1 cellular context compared by ENCODE assay signal in the genomic region with DNA sequence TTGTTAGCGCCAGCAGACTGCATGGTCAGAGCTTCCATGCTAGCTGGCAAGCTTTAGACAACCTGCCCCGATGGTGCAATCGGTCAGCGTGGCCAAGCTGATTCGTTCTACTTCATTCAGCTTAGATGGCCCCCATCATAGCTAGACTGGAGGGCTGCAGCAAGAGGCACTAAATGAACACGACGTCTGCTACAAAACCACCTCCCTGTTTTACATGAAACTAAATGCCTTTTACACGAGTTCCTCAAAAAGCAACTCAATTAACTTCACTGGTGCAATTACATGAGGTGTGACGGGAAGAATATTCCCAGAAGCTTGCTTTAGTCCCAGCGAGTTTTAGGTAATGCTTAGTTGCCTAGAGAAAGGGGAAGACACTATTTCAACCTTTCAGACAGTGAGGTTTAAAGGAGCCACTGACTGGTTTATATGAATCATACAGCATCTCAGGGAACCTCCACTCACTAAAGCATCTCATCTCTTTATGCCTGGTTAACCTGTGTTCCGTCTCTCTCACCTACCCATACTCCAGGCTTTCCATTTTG.
A peak's percentile ranks its signal among the peaks of the same experiment; 100 is the strongest.
TF ChIP-seq lines count a peak whose summit lies in the region.

No MANE protein-coding gene starts in this region.

TF ChIP-seq in GM12878, 131 proteins besides CTCF, POLR2A, EP300 and RAD21 (continues in another document):
- TF ChIP-seq SUZ12 (IDR thresholded peaks at IDR 0.05; ENCODE audit: unreplicated experiment) = no peak
- no peak for TF ChIP-seq EED (IDR thresholded peaks at IDR 0.05; ENCODE audit: low read depth)
- TF ChIP-seq YBX1 (IDR thresholded peaks at IDR 0.05) = no peak
- TF ChIP-seq HCFC1 (IDR thresholded peaks at IDR 0.05; ENCODE audit: low read length) = no peak
- no peak for TF ChIP-seq KDM1A (IDR thresholded peaks at IDR 0.05; ENCODE audit: borderline replicate concordance)
- TF ChIP-seq SPI1 (IDR thresholded peaks at IDR 0.05; ENCODE audit: borderline replicate concordance, insufficient read depth, low read depth, low read length) = peak; percentile 63
- TF ChIP-seq STAT3 (IDR thresholded peaks at IDR 0.05; ENCODE audit: low read depth, low read length) = no peak
- no peak for TF ChIP-seq SIN3A (IDR thresholded peaks at IDR 0.05; ENCODE audit: low read depth, low read length)
- no peak for TF ChIP-seq ZBED1 (IDR thresholded peaks at IDR 0.05; ENCODE audit: borderline replicate concordance)
- no peak for TF ChIP-seq RB1 (IDR thresholded peaks at IDR 0.05; ENCODE audit: borderline replicate concordance)
- no peak for TF ChIP-seq STAT1 (conservative IDR thresholded peaks at IDR 0.05)
- TF ChIP-seq WRNIP1 (IDR thresholded peaks at IDR 0.05; ENCODE audit: borderline replicate concordance, low read depth, low read length) = no peak
- TF ChIP-seq, protein P1, sequence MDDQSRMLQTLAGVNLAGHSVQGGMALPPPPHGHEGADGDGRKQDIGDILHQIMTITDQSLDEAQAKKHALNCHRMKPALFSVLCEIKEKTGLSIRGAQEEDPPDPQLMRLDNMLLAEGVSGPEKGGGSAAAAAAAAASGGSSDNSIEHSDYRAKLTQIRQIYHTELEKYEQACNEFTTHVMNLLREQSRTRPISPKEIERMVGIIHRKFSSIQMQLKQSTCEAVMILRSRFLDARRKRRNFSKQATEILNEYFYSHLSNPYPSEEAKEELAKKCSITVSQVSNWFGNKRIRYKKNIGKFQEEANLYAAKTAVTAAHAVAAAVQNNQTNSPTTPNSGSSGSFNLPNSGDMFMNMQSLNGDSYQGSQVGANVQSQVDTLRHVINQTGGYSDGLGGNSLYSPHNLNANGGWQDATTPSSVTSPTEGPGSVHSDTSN (IDR thresholded peaks at IDR 0.05; ENCODE audit: insufficient replicate concordance, low read depth, low read length) = no peak
- TF ChIP-seq, protein P2, sequence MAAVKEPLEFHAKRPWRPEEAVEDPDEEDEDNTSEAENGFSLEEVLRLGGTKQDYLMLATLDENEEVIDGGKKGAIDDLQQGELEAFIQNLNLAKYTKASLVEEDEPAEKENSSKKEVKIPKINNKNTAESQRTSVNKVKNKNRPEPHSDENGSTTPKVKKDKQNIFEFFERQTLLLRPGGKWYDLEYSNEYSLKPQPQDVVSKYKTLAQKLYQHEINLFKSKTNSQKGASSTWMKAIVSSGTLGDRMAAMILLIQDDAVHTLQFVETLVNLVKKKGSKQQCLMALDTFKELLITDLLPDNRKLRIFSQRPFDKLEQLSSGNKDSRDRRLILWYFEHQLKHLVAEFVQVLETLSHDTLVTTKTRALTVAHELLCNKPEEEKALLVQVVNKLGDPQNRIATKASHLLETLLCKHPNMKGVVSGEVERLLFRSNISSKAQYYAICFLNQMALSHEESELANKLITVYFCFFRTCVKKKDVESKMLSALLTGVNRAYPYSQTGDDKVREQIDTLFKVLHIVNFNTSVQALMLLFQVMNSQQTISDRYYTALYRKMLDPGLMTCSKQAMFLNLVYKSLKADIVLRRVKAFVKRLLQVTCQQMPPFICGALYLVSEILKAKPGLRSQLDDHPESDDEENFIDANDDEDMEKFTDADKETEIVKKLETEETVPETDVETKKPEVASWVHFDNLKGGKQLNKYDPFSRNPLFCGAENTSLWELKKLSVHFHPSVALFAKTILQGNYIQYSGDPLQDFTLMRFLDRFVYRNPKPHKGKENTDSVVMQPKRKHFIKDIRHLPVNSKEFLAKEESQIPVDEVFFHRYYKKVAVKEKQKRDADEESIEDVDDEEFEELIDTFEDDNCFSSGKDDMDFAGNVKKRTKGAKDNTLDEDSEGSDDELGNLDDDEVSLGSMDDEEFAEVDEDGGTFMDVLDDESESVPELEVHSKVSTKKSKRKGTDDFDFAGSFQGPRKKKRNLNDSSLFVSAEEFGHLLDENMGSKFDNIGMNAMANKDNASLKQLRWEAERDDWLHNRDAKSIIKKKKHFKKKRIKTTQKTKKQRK (IDR thresholded peaks at IDR 0.05; ENCODE audit: low read depth, low read length) = no peak
- no peak for TF ChIP-seq EGR1 (IDR thresholded peaks at IDR 0.05; ENCODE audit: borderline replicate concordance in 1 of 2, low read depth in 2 of 2, low read length in 2 of 2)
- TF ChIP-seq ETV6 (conservative IDR thresholded peaks at IDR 0.05 in 1 of 2, IDR thresholded peaks at IDR 0.05 in 1 of 2; ENCODE audit: borderline replicate concordance in 1 of 2, low read depth in 1 of 2) = no peak
- 0 out of 2 replicates have a peak, but pooled peaks have one; percentile 61 for TF ChIP-seq CHD1 (IDR thresholded peaks at IDR 0.05; ENCODE audit: low read depth, low read length)
- no peak for TF ChIP-seq POLR2AphosphoS2 (IDR thresholded peaks at IDR 0.05; ENCODE audit: low read depth, low read length)
- TF ChIP-seq MYB (IDR thresholded peaks at IDR 0.05; ENCODE audit: borderline replicate concordance, low read depth, low read length) = no peak
- TF ChIP-seq KAT2A (conservative IDR thresholded peaks at IDR 0.05; ENCODE audit: control insufficient read depth, low read depth, low read length) = no peak
- TF ChIP-seq FOXM1 (IDR thresholded peaks at IDR 0.05; ENCODE audit: low read depth, low read length) = no peak
- TF ChIP-seq TBL1XR1 (IDR thresholded peaks at IDR 0.05; ENCODE audit: low read depth, low read length) = no peak
- no peak for TF ChIP-seq ASH2L (IDR thresholded peaks at IDR 0.05; ENCODE audit: borderline replicate concordance, low read depth)
- TF ChIP-seq, protein P3, sequence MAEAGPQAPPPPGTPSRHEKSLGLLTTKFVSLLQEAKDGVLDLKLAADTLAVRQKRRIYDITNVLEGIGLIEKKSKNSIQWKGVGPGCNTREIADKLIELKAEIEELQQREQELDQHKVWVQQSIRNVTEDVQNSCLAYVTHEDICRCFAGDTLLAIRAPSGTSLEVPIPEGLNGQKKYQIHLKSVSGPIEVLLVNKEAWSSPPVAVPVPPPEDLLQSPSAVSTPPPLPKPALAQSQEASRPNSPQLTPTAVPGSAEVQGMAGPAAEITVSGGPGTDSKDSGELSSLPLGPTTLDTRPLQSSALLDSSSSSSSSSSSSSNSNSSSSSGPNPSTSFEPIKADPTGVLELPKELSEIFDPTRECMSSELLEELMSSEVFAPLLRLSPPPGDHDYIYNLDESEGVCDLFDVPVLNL (IDR thresholded peaks at IDR 0.05; ENCODE audit: low read depth, low read length) = no peak
- peak in 1 of 2 experiments; percentile 40; a peak in 2 of 4 replicates for TF ChIP-seq IKZF2 (IDR thresholded peaks at IDR 0.05)
- TF ChIP-seq RUNX3 (IDR thresholded peaks at IDR 0.05; ENCODE audit: low read length) = peak; percentile 20; the same call in 1 of the 2 replicates
- TF ChIP-seq IRF4 (IDR thresholded peaks at IDR 0.05; ENCODE audit: low read depth, low read length) = no peak
- no peak for TF ChIP-seq TAF1 (IDR thresholded peaks at IDR 0.05; ENCODE audit: borderline replicate concordance, low read depth, low read length)
- TF ChIP-seq, protein P4, sequence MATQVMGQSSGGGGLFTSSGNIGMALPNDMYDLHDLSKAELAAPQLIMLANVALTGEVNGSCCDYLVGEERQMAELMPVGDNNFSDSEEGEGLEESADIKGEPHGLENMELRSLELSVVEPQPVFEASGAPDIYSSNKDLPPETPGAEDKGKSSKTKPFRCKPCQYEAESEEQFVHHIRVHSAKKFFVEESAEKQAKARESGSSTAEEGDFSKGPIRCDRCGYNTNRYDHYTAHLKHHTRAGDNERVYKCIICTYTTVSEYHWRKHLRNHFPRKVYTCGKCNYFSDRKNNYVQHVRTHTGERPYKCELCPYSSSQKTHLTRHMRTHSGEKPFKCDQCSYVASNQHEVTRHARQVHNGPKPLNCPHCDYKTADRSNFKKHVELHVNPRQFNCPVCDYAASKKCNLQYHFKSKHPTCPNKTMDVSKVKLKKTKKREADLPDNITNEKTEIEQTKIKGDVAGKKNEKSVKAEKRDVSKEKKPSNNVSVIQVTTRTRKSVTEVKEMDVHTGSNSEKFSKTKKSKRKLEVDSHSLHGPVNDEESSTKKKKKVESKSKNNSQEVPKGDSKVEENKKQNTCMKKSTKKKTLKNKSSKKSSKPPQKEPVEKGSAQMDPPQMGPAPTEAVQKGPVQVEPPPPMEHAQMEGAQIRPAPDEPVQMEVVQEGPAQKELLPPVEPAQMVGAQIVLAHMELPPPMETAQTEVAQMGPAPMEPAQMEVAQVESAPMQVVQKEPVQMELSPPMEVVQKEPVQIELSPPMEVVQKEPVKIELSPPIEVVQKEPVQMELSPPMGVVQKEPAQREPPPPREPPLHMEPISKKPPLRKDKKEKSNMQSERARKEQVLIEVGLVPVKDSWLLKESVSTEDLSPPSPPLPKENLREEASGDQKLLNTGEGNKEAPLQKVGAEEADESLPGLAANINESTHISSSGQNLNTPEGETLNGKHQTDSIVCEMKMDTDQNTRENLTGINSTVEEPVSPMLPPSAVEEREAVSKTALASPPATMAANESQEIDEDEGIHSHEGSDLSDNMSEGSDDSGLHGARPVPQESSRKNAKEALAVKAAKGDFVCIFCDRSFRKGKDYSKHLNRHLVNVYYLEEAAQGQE (IDR thresholded peaks at IDR 0.05; ENCODE audit: low read depth, low read length) = no peak
- TF ChIP-seq SREBF1 (IDR thresholded peaks at IDR 0.05; ENCODE audit: low read length) = no peak
- TF ChIP-seq, protein P5, sequence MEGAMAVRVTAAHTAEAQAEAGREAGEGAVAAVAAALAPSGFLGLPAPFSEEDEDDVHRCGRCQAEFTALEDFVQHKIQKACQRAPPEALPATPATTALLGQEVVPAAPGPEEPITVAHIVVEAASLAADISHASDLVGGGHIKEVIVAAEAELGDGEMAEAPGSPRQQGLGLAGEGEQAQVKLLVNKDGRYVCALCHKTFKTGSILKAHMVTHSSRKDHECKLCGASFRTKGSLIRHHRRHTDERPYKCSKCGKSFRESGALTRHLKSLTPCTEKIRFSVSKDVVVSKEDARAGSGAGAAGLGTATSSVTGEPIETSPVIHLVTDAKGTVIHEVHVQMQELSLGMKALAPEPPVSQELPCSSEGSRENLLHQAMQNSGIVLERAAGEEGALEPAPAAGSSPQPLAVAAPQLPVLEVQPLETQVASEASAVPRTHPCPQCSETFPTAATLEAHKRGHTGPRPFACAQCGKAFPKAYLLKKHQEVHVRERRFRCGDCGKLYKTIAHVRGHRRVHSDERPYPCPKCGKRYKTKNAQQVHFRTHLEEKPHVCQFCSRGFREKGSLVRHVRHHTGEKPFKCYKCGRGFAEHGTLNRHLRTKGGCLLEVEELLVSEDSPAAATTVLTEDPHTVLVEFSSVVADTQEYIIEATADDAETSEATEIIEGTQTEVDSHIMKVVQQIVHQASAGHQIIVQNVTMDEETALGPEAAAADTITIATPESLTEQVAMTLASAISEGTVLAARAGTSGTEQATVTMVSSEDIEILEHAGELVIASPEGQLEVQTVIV (IDR thresholded peaks at IDR 0.05; ENCODE audit: borderline replicate concordance, partially characterized antibody) = no peak
- TF ChIP-seq, protein P6, sequence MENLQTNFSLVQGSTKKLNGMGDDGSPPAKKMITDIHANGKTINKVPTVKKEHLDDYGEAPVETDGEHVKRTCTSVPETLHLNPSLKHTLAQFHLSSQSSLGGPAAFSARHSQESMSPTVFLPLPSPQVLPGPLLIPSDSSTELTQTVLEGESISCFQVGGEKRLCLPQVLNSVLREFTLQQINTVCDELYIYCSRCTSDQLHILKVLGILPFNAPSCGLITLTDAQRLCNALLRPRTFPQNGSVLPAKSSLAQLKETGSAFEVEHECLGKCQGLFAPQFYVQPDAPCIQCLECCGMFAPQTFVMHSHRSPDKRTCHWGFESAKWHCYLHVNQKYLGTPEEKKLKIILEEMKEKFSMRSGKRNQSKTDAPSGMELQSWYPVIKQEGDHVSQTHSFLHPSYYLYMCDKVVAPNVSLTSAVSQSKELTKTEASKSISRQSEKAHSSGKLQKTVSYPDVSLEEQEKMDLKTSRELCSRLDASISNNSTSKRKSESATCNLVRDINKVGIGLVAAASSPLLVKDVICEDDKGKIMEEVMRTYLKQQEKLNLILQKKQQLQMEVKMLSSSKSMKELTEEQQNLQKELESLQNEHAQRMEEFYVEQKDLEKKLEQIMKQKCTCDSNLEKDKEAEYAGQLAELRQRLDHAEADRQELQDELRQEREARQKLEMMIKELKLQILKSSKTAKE (IDR thresholded peaks at IDR 0.05; ENCODE audit: low read depth, poor library complexity, severe bottlenecking) = peak; percentile 31
- no peak for TF ChIP-seq KLF5 (IDR thresholded peaks at IDR 0.05; ENCODE audit: partially characterized antibody)
- TF ChIP-seq, protein P7, sequence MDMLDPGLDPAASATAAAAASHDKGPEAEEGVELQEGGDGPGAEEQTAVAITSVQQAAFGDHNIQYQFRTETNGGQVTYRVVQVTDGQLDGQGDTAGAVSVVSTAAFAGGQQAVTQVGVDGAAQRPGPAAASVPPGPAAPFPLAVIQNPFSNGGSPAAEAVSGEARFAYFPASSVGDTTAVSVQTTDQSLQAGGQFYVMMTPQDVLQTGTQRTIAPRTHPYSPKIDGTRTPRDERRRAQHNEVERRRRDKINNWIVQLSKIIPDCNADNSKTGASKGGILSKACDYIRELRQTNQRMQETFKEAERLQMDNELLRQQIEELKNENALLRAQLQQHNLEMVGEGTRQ (IDR thresholded peaks at IDR 0.05; ENCODE audit: borderline replicate concordance, low read depth, low read length) = no peak
- no peak for TF ChIP-seq POU2F2 (IDR thresholded peaks at IDR 0.05; ENCODE audit: borderline replicate concordance, low read depth, low read length)
- TF ChIP-seq, protein P8, sequence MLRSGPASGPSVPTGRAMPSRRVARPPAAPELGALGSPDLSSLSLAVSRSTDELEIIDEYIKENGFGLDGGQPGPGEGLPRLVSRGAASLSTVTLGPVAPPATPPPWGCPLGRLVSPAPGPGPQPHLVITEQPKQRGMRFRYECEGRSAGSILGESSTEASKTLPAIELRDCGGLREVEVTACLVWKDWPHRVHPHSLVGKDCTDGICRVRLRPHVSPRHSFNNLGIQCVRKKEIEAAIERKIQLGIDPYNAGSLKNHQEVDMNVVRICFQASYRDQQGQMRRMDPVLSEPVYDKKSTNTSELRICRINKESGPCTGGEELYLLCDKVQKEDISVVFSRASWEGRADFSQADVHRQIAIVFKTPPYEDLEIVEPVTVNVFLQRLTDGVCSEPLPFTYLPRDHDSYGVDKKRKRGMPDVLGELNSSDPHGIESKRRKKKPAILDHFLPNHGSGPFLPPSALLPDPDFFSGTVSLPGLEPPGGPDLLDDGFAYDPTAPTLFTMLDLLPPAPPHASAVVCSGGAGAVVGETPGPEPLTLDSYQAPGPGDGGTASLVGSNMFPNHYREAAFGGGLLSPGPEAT (IDR thresholded peaks at IDR 0.05; ENCODE audit: low read depth) = no peak; the same call in 1 of the 2 replicates
- TF ChIP-seq HDGF (IDR thresholded peaks at IDR 0.05) = no peak
- TF ChIP-seq ESRRA (IDR thresholded peaks at IDR 0.05; ENCODE audit: low read length) = no peak
- TF ChIP-seq SRF (IDR thresholded peaks at IDR 0.05; ENCODE audit: low read depth in 2 of 2, low read length in 2 of 2) = no peak
